Comparison of ENCODE assay signal across 9 cellular contexts in genomic region chr1:145985129-145985501, GRCh38. TPM values are rescaled to one million over a fixed set of nuclear protein-coding genes. Genes with fewer than 3 reads are reported as not detected.
DNase-seq lines count a peak whose midpoint lies in the region; ATAC-seq and TF ChIP-seq lines count a peak whose summit lies in the region.
"Had no signal": no experiment of that assay in that cellular context is flagged by ENCODE, and none has a peak within 500 bp of the region (broad histone marks: within the 10 kb centered on the region; RNA-seq: fewer than 3 reads in every experiment).

No MANE protein-coding gene starts in this region.

- H3K27me3 ChIP-seq in Loucy (ENCODE audit: insufficient read depth, low read length, poor library complexity, severe bottlenecking) (no peaks in the 10 kb centered on the region), layer of hippocampus (ENCODE audit: control insufficient read depth, insufficient read depth, low read length) (no peaks in the 10 kb centered on the region)

- H3K9me3 Mint-ChIP-seq in activated naive CD8-positive, alpha-beta T cell treated with anti-CD3 and anti-CD28 coated beads for 36 hours: no peaks in the 10 kb centered on the region
- no peaks in the 10 kb centered on the region for H3K9me3 Mint-ChIP-seq in stimulated activated memory B cell treated with anti-CD40 and anti-IgM and Interleukin-4, amounts not matched to agents 10 μg/mL and 1 μg/mL and 100 μg/mL, for 72 hours

- H3F3A ChIP-seq in Loucy (ENCODE audit: low read depth): peaks cover under 1% of the 10 kb centered on the region; the same call in 1 of the 2 replicates

- no peak for DNase-seq in activated naive CD8-positive, alpha-beta T cell treated with anti-CD3 and anti-CD28 coated beads for 36 hours
- no peak for DNase-seq in GF-D8 (lab: John Stamatoyannopoulos, UW)

- H3K9me3 ChIP-seq in Loucy (ENCODE audit: insufficient read depth, low read depth, low read length): no peaks in the 10 kb centered on the region

- no peaks in the 10 kb centered on the region for H4K20me1 ChIP-seq in Loucy (ENCODE audit: insufficient read depth, low read length, poor library complexity, severe bottlenecking)

- no peaks in the 10 kb centered on the region for H3K9me2 ChIP-seq in Loucy (replicated peaks; ENCODE audit: low read depth, low read length)

- no peak for TF ChIP-seq CTCF in Loucy (conservative IDR thresholded peaks at IDR 0.05; ENCODE audit: low read length)

- H3K36me3 Mint-ChIP-seq in activated naive CD8-positive, alpha-beta T cell treated with anti-CD3 and anti-CD28 coated beads for 36 hours: no peaks in the 10 kb centered on the region
- H3K36me3 Mint-ChIP-seq in stimulated activated memory B cell treated with anti-CD40 and anti-IgM and Interleukin-4, amounts not matched to agents 10 μg/mL and 1 μg/mL and 100 μg/mL, for 72 hours: no peaks in the 10 kb centered on the region

- H3K79me2 ChIP-seq in Loucy (ENCODE audit: insufficient read depth, low read length): no peaks in the 10 kb centered on the region

- ATAC-seq in stimulated activated memory B cell treated with anti-CD40 and anti-IgM and Interleukin-4, amounts not matched to agents 10 μg/mL and 1 μg/mL and 100 μg/mL, for 72 hours: no peak
- no peak for ATAC-seq in GM18511 (IDR thresholded peaks at IDR 0.05; ENCODE audit: unreplicated experiment)
- no peak for ATAC-seq in HG03457 (IDR thresholded peaks at IDR 0.05; ENCODE audit: unreplicated experiment)

- peak overlapping the region; percentile 36 for H3K4me3 Mint-ChIP-seq in activated naive CD8-positive, alpha-beta T cell treated with anti-CD3 and anti-CD28 coated beads for 36 hours
- H3K4me3 Mint-ChIP-seq in stimulated activated memory B cell treated with anti-CD40 and anti-IgM and Interleukin-4, amounts not matched to agents 10 μg/mL and 1 μg/mL and 100 μg/mL, for 72 hours: peak overlapping the region; percentile 5

- H3K4me3 ChIP-seq in Loucy (ENCODE audit: low read length, poor library complexity, severe bottlenecking): no peak overlapping the region

- no peaks in the 10 kb centered on the region for H3K36me3 ChIP-seq in Loucy (ENCODE audit: insufficient read depth, low read length)

- peak overlapping the region; percentile 66 for H3K27ac ChIP-seq in layer of hippocampus (ENCODE audit: low read depth, low read length)

- H3K27me3 Mint-ChIP-seq in activated naive CD8-positive, alpha-beta T cell treated with anti-CD3 and anti-CD28 coated beads for 36 hours: no peaks in the 10 kb centered on the region
- no peaks in the 10 kb centered on the region for H3K27me3 Mint-ChIP-seq in stimulated activated memory B cell treated with anti-CD40 and anti-IgM and Interleukin-4, amounts not matched to agents 10 μg/mL and 1 μg/mL and 100 μg/mL, for 72 hours

- H3K27ac Mint-ChIP-seq in activated naive CD8-positive, alpha-beta T cell treated with anti-CD3 and anti-CD28 coated beads for 36 hours: peak overlapping the region; percentile 32
- H3K27ac Mint-ChIP-seq in stimulated activated memory B cell treated with anti-CD40 and anti-IgM and Interleukin-4, amounts not matched to agents 10 μg/mL and 1 μg/mL and 100 μg/mL, for 72 hours: no peak overlapping the region

- H2AFZ ChIP-seq in Loucy (ENCODE audit: low read length): peak overlapping the region; percentile 41

- peaks cover 67% of the 10 kb centered on the region for H3K4me1 Mint-ChIP-seq in activated naive CD8-positive, alpha-beta T cell treated with anti-CD3 and anti-CD28 coated beads for 36 hours
- peaks cover 25% of the 10 kb centered on the region for H3K4me1 Mint-ChIP-seq in stimulated activated memory B cell treated with anti-CD40 and anti-IgM and Interleukin-4, amounts not matched to agents 10 μg/mL and 1 μg/mL and 100 μg/mL, for 72 hours

- peak overlapping the region; percentile 34 for H3K9ac ChIP-seq in Loucy (ENCODE audit: low read depth, low read length, poor library complexity, severe bottlenecking)

- H3K4me1 ChIP-seq in Loucy (ENCODE audit: insufficient read depth, low read length, poor library complexity, severe bottlenecking): peaks cover 45% of the 10 kb centered on the region

- H3K4me2 ChIP-seq in Loucy (ENCODE audit: low read depth, low read length, poor library complexity, severe bottlenecking): peak overlapping the region; percentile 19

RNA-seq across cellular contexts. Expression of gene TXNIP, which starts 11.3 kb away (rescaled TPM):
- 100 to 1,000 TPM; 228 to 231 TPM for total RNA-seq in activated naive CD8-positive, alpha-beta T cell treated with anti-CD3 and anti-CD28 coated beads for 36 hours

RNA-seq across cellular contexts. Expression of gene POLR3GL, which starts 20.6 kb away (rescaled TPM):
- total RNA-seq in activated naive CD8-positive, alpha-beta T cell treated with anti-CD3 and anti-CD28 coated beads for 36 hours: 10 to 100 TPM; 21.1 to 21.9 TPM

RNA-seq across cellular contexts. Expression of gene ANKRD34A, which starts 20.7 kb away (rescaled TPM):
- total RNA-seq in activated naive CD8-positive, alpha-beta T cell treated with anti-CD3 and anti-CD28 coated beads for 36 hours: 10 to 100 TPM in 1 of 2 experiments, 1 to 10 TPM in 1; 9.3 to 10.3 TPM

RNA-seq across cellular contexts. Expression of gene LIX1L, which starts 27.3 kb away (rescaled TPM):
- 10 to 100 TPM; 37.6 to 38.3 TPM for total RNA-seq in activated naive CD8-positive, alpha-beta T cell treated with anti-CD3 and anti-CD28 coated beads for 36 hours

RNA-seq across cellular contexts. Expression of gene HJV, which starts 36.4 kb away (rescaled TPM):
- not detected for total RNA-seq in activated naive CD8-positive, alpha-beta T cell treated with anti-CD3 and anti-CD28 coated beads for 36 hours
- total RNA-seq: endothelial cell of umbilical vein, renal cortical epithelial cell had no signal
